ENCODE assay signal across 29 cellular contexts in genomic region chr4:101695176-101695575, GRCh38.
DNase-seq lines count a peak whose midpoint lies in the region; ATAC-seq and TF ChIP-seq lines count a peak whose summit lies in the region.
"Had no signal": no experiment of that assay in that cellular context is flagged by ENCODE, and none has a peak within 500 bp of the region (broad histone marks: within the 10 kb centered on the region; RNA-seq: fewer than 3 reads in every experiment).

No MANE protein-coding gene starts in this region.

- peaks cover 52% of the 10 kb centered on the region for H3K27me3 Mint-ChIP-seq in endodermal cell (ENCODE audit: insufficient read depth)

- no peak overlapping the region for H3K9ac ChIP-seq in endodermal cell (ENCODE audit: extremely low read depth, low read length, poor library complexity, severe bottlenecking)
- H3K9ac ChIP-seq: neural progenitor cell, parathyroid adenoma had no signal

- H3K9me3 Mint-ChIP-seq in endodermal cell = no peaks in the 10 kb centered on the region
- H3K9me3 Mint-ChIP-seq: activated CD4-positive, alpha-beta memory T cell treated with anti-CD3 and anti-CD28 coated beads, Interleukin-2, amount 10 ng/mL, durations not matched to agents 7 days and 5 days; activated T-helper 2 cell treated with anti-CD3 and anti-CD28 coated beads, Interferon-gamma antibody, Interleukin-2, Interleukin-4, amounts not matched to agents 10 μg/mL and 5 μg/mL and 100 μg/mL, durations not matched to agents 14 hours and 24 hours and 36 hours; H9; neural progenitor cell; T-cell had no signal

- H3K4me1 ChIP-seq in endodermal cell (ENCODE audit: control insufficient read depth, insufficient read depth, low read length) = peaks cover 8% of the 10 kb centered on the region
- H3K4me1 ChIP-seq: ascending aorta, parathyroid adenoma, Peyer's patch, upper lobe of left lung had no signal

- H3K27ac Mint-ChIP-seq in endodermal cell = no peak overlapping the region
- H3K27ac Mint-ChIP-seq: activated CD4-positive, alpha-beta memory T cell treated with anti-CD3 and anti-CD28 coated beads, Interleukin-2, amount 10 ng/mL, durations not matched to agents 7 days and 5 days; activated naive CD8-positive, alpha-beta T cell; activated T-helper 2 cell treated with anti-CD3 and anti-CD28 coated beads, Interferon-gamma antibody, Interleukin-2, Interleukin-4, amounts not matched to agents 10 μg/mL and 5 μg/mL and 100 μg/mL, durations not matched to agents 14 hours and 24 hours and 36 hours; H9; neural progenitor cell; T-cell had no signal

- H3K9me3 ChIP-seq in endodermal cell (ENCODE audit: control insufficient read depth, low read length) = no peaks in the 10 kb centered on the region
- H3K9me3 ChIP-seq: ascending aorta, heart left ventricle, Peyer's patch, spleen, upper lobe of left lung had no signal

- no peak overlapping the region for H3K4me3 ChIP-seq in endodermal cell (ENCODE audit: low read length)
- H3K4me3 ChIP-seq: ascending aorta, heart left ventricle, neural progenitor cell, Peyer's patch, upper lobe of left lung had no signal

- H3K27me3 ChIP-seq in endodermal cell (ENCODE audit: control insufficient read depth, insufficient read depth, low read length, poor library complexity, severe bottlenecking) = no peaks in the 10 kb centered on the region
- H3K27me3 ChIP-seq: ascending aorta, heart left ventricle, neural progenitor cell, Peyer's patch, spleen, upper lobe of left lung had no signal

- H3K27ac ChIP-seq in endodermal cell (ENCODE audit: low read depth, low read length) (no peak overlapping the region), substantia nigra (ENCODE audit: low read depth, low read length, poor library complexity, severe bottlenecking) (no peak overlapping the region)
- H3K27ac ChIP-seq: ascending aorta, heart left ventricle, neural progenitor cell, parathyroid adenoma, upper lobe of left lung had no signal

- no peak for ATAC-seq in GM18498 (IDR thresholded peaks at IDR 0.05; ENCODE audit: unreplicated experiment)
- ATAC-seq: heart left ventricle, right cardiac atrium, T-cell had no signal

- H3K4me1 Mint-ChIP-seq in endodermal cell = peaks cover 20% of the 10 kb centered on the region
- H3K4me1 Mint-ChIP-seq: activated CD4-positive, alpha-beta memory T cell treated with anti-CD3 and anti-CD28 coated beads, Interleukin-2, amount 10 ng/mL, durations not matched to agents 7 days and 5 days; neural progenitor cell had no signal

- TF ChIP-seq CTCF in endodermal cell (conservative IDR thresholded peaks at IDR 0.05) = no peak

- DNase-seq in ELR (ENCODE audit: low read depth) (peak; percentile 2), NCI-H69 (lab: John Stamatoyannopoulos, UW) (peak; percentile 11), astrocyte of the hippocampus (ENCODE audit: low read depth, low spot score) (peak; percentile 39), glomerular visceral epithelial cell (ENCODE audit: extremely low spot score) (peak; percentile 1), endodermal cell (no peak), substantia nigra (lab: John Stamatoyannopoulos, UW) (no peak), HuH-7.5 (ENCODE audit: low spot score) (no peak)
- DNase-seq: activated CD4-positive, alpha-beta memory T cell treated with anti-CD3 and anti-CD28 coated beads, Interleukin-2, amount 10 ng/mL, durations not matched to agents 7 days and 5 days; activated CD4-positive, alpha-beta T cell treated with anti-CD3 and anti-CD28 coated beads for 1 hour; dermis blood vessel endothelial cell; DMS153; H9; heart left ventricle; KG1; NCI-H146; NCI-H2107; NCI-H524 treated with DMSO at 0.1 percent for 48 hours; NK-92 treated with Interleukin-12 subunit alpha and Interleukin-12 subunit beta, amount 100 ng/mL, for 24 hours; right cardiac atrium; spleen; T-cell had no signal

- H3K36me3 ChIP-seq in endodermal cell (ENCODE audit: control insufficient read depth, insufficient read depth, low read length) = no peaks in the 10 kb centered on the region
- H3K36me3 ChIP-seq: ascending aorta, heart left ventricle, neural progenitor cell, Peyer's patch, spleen, upper lobe of left lung had no signal

- no peak overlapping the region for H3K4me3 Mint-ChIP-seq in endodermal cell
- H3K4me3 Mint-ChIP-seq: activated CD4-positive, alpha-beta memory T cell treated with anti-CD3 and anti-CD28 coated beads, Interleukin-2, amount 10 ng/mL, durations not matched to agents 7 days and 5 days; activated naive CD8-positive, alpha-beta T cell; H9; neural progenitor cell; T-cell had no signal

- H3K36me3 Mint-ChIP-seq in endodermal cell (ENCODE audit: low read depth) = no peaks in the 10 kb centered on the region
- H3K36me3 Mint-ChIP-seq: activated naive CD8-positive, alpha-beta T cell; neural progenitor cell; T-cell had no signal

Comparison
In these comparisons a context has a peak if more than half of its experiments do, and no peak if none do; other contexts are left out.
1. DNase-seq: peak in ELR (single experiment), NCI-H69 (single experiment), astrocyte of the hippocampus (single experiment) and glomerular visceral epithelial cell (single experiment); none in endodermal cell (single experiment), substantia nigra (0 of 49) and HuH-7.5 (single experiment).